ENCODE assay signal across 8 cellular contexts in the genomic region with DNA sequence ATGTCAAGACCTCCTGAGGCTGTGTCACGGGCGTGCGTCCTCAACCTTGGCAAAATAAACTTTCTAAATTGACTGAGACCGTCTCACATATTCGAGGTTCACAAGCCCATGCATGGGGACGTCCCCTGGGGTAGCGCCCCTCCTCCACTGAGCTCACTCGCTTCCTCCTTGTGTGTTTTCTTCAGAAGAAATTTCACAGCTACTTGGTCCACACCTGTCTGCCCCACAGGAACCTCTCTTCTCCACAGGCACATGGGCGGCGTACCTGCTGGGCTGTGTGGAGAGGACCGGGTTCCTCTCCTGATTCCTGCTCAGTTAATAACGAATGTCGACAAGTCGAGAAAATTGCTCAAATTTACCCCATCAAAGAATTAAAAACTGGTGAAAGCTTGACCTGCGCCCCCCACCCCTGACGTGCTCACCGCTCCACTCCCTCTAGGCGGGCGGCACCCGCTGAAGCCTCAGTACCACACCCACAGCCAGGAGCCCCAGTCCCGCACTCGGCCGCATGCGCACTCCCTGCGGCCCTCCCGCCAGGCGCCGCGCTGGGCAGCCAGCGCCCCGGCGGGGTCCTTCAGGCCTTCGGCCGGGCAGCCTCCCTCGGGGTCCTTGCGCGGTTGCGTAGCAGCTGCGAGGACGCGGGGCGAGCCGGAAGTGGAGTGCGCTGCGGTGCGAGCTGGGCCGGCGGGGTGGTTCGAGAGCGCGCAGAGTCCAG. TPM values are rescaled to one million over a fixed set of nuclear protein-coding genes. Genes with fewer than 3 reads are reported as not detected.
DNase-seq lines count a peak whose midpoint lies in the region; ATAC-seq, FAIRE-seq and TF ChIP-seq lines count a peak whose summit lies in the region.
"Not testable (repeated sequence)": the region's sequence is repeated elsewhere in the genome, so short reads cannot be mapped to it uniquely, and the experiment has no call there.

A gene (plus strand): TSS at position 651 of the 715 bp plus-strand sequence. CDS start 1,341 bp downstream, outside the sequence.

- not testable (repeated sequence) for TF ChIP-seq CTCF in AG04450 (IDR thresholded peaks at IDR 0.05; ENCODE audit: low read depth, low read length); esophagus muscularis mucosa (IDR thresholded peaks at IDR 0.05)

- not testable (repeated sequence) for TF ChIP-seq EP300 in esophagus muscularis mucosa (IDR thresholded peaks at IDR 0.05)

- intact Hi-C loops in esophagus muscularis mucosa (cut with DNase I) = not testable (repeated sequence)

- POLR2A ChIA-PET in AG04450 (lab: Yijun Ruan, JAX) = not testable (repeated sequence)

- ATAC-seq in GM19025 (IDR thresholded peaks at IDR 0.05; ENCODE audit: low read depth, unreplicated experiment) = peak; percentile 97
- peak; percentile 96 for ATAC-seq in HG03060 (IDR thresholded peaks at IDR 0.05; ENCODE audit: low read depth, unreplicated experiment)

- H3K36me3 ChIP-seq in esophagus muscularis mucosa = peaks cover 0 to 24% (median 9%) of the 10 kb centered on the region in 4 donors
- not testable (repeated sequence) for H3K36me3 ChIP-seq in mesodermal cell (ENCODE audit: control insufficient read depth, insufficient read depth, low read length)

- H3K4me3 ChIP-seq in AG04450 (ENCODE audit: low read depth, low read length) (peak within 1 kb of the TSS; percentile 63), esophagus muscularis mucosa (peak within 1 kb of the TSS; percentile 53 to 62 (median 54)), mesodermal cell (ENCODE audit: extremely low read depth, insufficient read depth, low read length, poor library complexity, severe bottlenecking) (peak within 1 kb of the TSS; percentile 47)

- DNase-seq in AG04450 (ENCODE audit: low read depth, low spot score) = peak; percentile 26
- peak; percentile 62 for DNase-seq in RCC 7860 (ENCODE audit: low spot score)
- peak; percentile 71 to 80 for DNase-seq in activated T-helper 1 cell treated with anti-CD3 and anti-CD28 coated beads, Interleukin-2, amount 50 U/mL, for 16 hours (ENCODE audit: low read depth in 1 of 2, low spot score in 1 of 2)
- DNase-seq in esophagus muscularis mucosa (ENCODE audit: extremely low spot score) = peak; percentile 93
- peak; percentile 71 for DNase-seq in stimulated activated CD4-positive, alpha-beta T cell treated with anti-CD3 and anti-CD28 coated beads, Interleukin-2, amount 100 ng/mL, for 4 hours (ENCODE audit: low read depth)

- 0% methylated on average over 8 of the region's 51 CpGs for WGBS in esophagus muscularis mucosa
- 0% methylated on average over 1 to 13 of the region's 51 CpGs for WGBS in mesodermal cell (ENCODE audit: insufficient coverage in 2 of 2), 2 experiments

- not testable (repeated sequence) for H3K9me3 ChIP-seq in AG04450 (ENCODE audit: control insufficient read depth, insufficient read depth, low read length); esophagus muscularis mucosa; mesodermal cell (ENCODE audit: control insufficient read depth, low read length)

- H3K4me1 ChIP-seq in esophagus muscularis mucosa = peaks cover 0 to 15% (median 8%) of the 10 kb centered on the region in 4 donors
- not testable (repeated sequence) for H3K4me1 ChIP-seq in mesodermal cell (ENCODE audit: control insufficient read depth, insufficient read depth, low read length, poor library complexity, severe bottlenecking)

- not testable (repeated sequence) for H3K27me3 ChIP-seq in AG04450 (ENCODE audit: control insufficient read depth, insufficient read depth, low read length); esophagus muscularis mucosa

- CTCF ChIA-PET in AG04450 (lab: Charles Lee) = not testable (repeated sequence)

- not testable (repeated sequence) for H3K27ac ChIP-seq in AG04450 (ENCODE audit: low read depth, low read length); mesodermal cell (ENCODE audit: low read depth, low read length, severe bottlenecking)
- H3K27ac ChIP-seq in esophagus muscularis mucosa (replicated peaks in 1 of 4) = peak within 1 kb of the TSS in 2 of 4 donors; percentile 27 to 36

- not testable (repeated sequence) for TF ChIP-seq POLR2A in esophagus muscularis mucosa (IDR thresholded peaks at IDR 0.05; ENCODE audit: low read depth)

- FAIRE-seq in RCC 7860 (lab: Jason Lieb, UNC) = not testable (repeated sequence)

RNA-seq across cellular contexts. Expression of the gene that starts here (rescaled TPM):
- 13.0 and 13.1 TPM in 2 replicates for polyA plus RNA-seq in AG04450 (2011; rRNA removed)
- polyA minus RNA-seq in AG04450 (2011; rRNA and poly(A)+ RNA removed) = 13.9 and 15.7 TPM in 2 replicates
- total RNA-seq in esophagus muscularis mucosa = 10 to 100 TPM in 2 of 4 donors, 1 to 10 TPM in 2; 6.5 to 17.9 (median 9.1) TPM
- polyA plus RNA-seq in mesodermal cell (2013, experiment 1 of 2) = 13.3 TPM
- polyA plus RNA-seq in mesodermal cell (2013, experiment 2 of 2) = 13.7 TPM

Comparison
In these comparisons a context has a peak if more than half of its experiments do, and no peak if none do; other contexts are left out.
1. DNase-seq: peak in every context shown above with its lines; median percentile 93 in esophagus muscularis mucosa; 76 in activated T-helper 1 cell treated with anti-CD3 and anti-CD28 coated beads, Interleukin-2, amount 50 U/mL, for 16 hours; 71 in stimulated activated CD4-positive, alpha-beta T cell treated with anti-CD3 and anti-CD28 coated beads, Interleukin-2, amount 100 ng/mL, for 4 hours; 62 in RCC 7860; 26 in AG04450.